8 cellular contexts compared by ENCODE assay signal in the genomic region with DNA sequence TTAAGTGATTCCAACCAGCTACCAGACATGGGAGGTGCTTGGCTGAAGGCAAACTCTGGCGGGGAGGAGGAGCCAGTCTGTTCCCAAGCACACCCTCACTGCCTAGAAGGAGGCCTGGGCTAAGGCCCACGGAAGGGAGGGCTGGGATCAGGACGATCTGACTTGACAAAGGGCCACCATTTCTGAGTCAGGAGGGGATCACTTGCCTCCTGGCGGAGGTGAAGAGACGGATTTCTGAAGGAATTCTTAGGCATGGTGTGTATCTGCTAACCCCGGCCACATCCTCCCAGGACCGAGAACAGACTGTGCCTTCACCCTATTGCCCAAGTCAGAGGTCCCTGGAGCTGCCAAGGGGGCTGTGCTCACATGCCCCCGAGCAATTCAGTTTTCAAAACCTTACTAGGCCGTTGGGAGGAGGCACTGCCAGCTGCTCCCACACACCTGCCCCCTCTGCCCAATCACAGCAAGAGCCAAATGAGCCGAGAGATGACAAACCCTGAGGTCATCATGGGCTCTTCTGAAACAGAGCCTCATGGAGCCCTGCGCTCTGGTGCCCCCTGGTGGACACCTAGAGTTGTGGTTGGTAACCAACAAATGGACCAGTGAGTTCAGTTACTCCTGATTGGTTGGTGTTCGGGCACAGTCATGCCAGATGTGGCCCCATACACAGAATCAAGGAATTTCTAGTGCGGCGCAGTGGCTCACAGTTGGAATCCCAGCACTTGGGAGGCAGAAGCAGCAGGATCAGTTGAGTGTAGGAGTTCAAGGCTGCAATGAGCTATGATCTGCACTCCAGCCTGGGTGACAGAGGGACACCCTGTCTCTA. TPM values are rescaled to one million over a fixed set of nuclear protein-coding genes. Genes with fewer than 3 reads are reported as not detected.
DNase-seq lines count a peak whose midpoint lies in the region; ATAC-seq and TF ChIP-seq lines count a peak whose summit lies in the region.

No MANE protein-coding gene starts in this region.

- H3K9ac ChIP-seq in iPS-18a (ENCODE audit: low read length), result peak overlapping the region; percentile 52

- H3K4me1 ChIP-seq in SJCRH30 (peaks cover 7% of the 10 kb centered on the region), iPS-18a (ENCODE audit: control insufficient read depth, low read depth, low read length) (peaks cover 8% of the 10 kb centered on the region), spleen (peaks cover 0 to 20% (median 17%) of the 10 kb centered on the region in 6 donors)

- H3K27ac ChIP-seq in SJCRH30 (peak overlapping the region; percentile 50), iPS-18a (ENCODE audit: low read length) (peak overlapping the region; percentile 76), spleen (peak overlapping the region in 5 of 8 donors; percentile 47 to 67 (median 61))

- WGBS in spleen, 5 donors, result 35 to 42% (median 37%) methylated on average over 13 to 14 of the region's 14 CpGs

- H3K27me3 ChIP-seq in SJCRH30 (no peaks in the 10 kb centered on the region), iPS-18a (ENCODE audit: control insufficient read depth, insufficient read depth, low read length) (peaks cover 7% of the 10 kb centered on the region), spleen (replicated peaks in 1 of 7) (peaks cover 0 to 6% (median 0%) of the 10 kb centered on the region in 7 donors)

- peak; percentile 91 to 97 (median 95) for TF ChIP-seq CTCF in spleen (IDR thresholded peaks at IDR 0.05 in 8 of 11, conservative IDR thresholded peaks at IDR 0.05 in 3 of 11)

- DNase-seq in SJCRH30, result peak; percentile 91 to 98
- DNase-seq in astrocyte of the hippocampus (ENCODE audit: low read depth, low spot score), result peak; percentile 98
- DNase-seq in spleen, result peak; percentile 97
- DNase-seq in NCI-H82 (lab: John Stamatoyannopoulos, UW), result no peak
- no peak for DNase-seq in NCI-H345 treated with DMSO at 0.1 percent for 48 hours (lab: John Stamatoyannopoulos, UW; ENCODE audit: unreplicated experiment)

- peak; percentile 89 for ATAC-seq in GM18505 (IDR thresholded peaks at IDR 0.05; ENCODE audit: unreplicated experiment)
- peak; percentile 86 for ATAC-seq in HG02938 (IDR thresholded peaks at IDR 0.05; ENCODE audit: unreplicated experiment)

- intact Hi-C loops in spleen (cut with DNase I; ENCODE audit: low total_unique reads), result loop anchor here (10.0 kb wide), 1 partner anchor 360 kb away; no protein-coding TSS in a partner anchor

- TF ChIP-seq POLR2A in GM18505 (IDR thresholded peaks at IDR 0.05; ENCODE audit: borderline replicate concordance, extremely low read depth, insufficient read depth, insufficient read length) (no peak), spleen (IDR thresholded peaks at IDR 0.05) (no peak)

- no peaks in the 10 kb centered on the region for H3K36me3 ChIP-seq in SJCRH30
- no peaks in the 10 kb centered on the region for H3K36me3 ChIP-seq in iPS-18a (ENCODE audit: control insufficient read depth, low read depth, low read length)
- no peaks in the 10 kb centered on the region for H3K36me3 ChIP-seq in spleen

- H3K9me3 ChIP-seq in SJCRH30 (replicated peaks), result no peaks in the 10 kb centered on the region
- no peaks in the 10 kb centered on the region for H3K9me3 ChIP-seq in iPS-18a (ENCODE audit: control insufficient read depth, low read depth, low read length)
- no peaks in the 10 kb centered on the region for H3K9me3 ChIP-seq in spleen

- H3K4me3 ChIP-seq in SJCRH30, result no peak overlapping the region
- peak overlapping the region; percentile 12 for H3K4me3 ChIP-seq in iPS-18a (ENCODE audit: low read length)
- H3K4me3 ChIP-seq in spleen, result no peak overlapping the region

RNA-seq across cellular contexts. Expression of gene TNK2, which starts 6.5 kb away (rescaled TPM):
- 17.4 and 21.8 TPM in 2 replicates for total RNA-seq in SJCRH30 (2014; rRNA removed; shearing (Covaris generic))
- 100 to 1,000 TPM in 2 of 7 donors, 10 to 100 TPM in 5; 34.4 to 104 (median 81.4) TPM for total RNA-seq in spleen
- 10 to 100 TPM; 30.6 to 86.4 (median 71.0) TPM for polyA plus RNA-seq in spleen

Comparison
In these comparisons a context has a peak if more than half of its experiments do, and no peak if none do; other contexts are left out.
1. DNase-seq: peak in SJCRH30 (2 of 2), astrocyte of the hippocampus (single experiment) and spleen (single experiment); none in NCI-H82 (single experiment) and NCI-H345 treated with DMSO at 0.1 percent for 48 hours (single experiment).
2. Peak in every context shown above with its lines, with median percentiles within 50 percentile points of each other: H3K27ac ChIP-seq.